In the genomic region with DNA sequence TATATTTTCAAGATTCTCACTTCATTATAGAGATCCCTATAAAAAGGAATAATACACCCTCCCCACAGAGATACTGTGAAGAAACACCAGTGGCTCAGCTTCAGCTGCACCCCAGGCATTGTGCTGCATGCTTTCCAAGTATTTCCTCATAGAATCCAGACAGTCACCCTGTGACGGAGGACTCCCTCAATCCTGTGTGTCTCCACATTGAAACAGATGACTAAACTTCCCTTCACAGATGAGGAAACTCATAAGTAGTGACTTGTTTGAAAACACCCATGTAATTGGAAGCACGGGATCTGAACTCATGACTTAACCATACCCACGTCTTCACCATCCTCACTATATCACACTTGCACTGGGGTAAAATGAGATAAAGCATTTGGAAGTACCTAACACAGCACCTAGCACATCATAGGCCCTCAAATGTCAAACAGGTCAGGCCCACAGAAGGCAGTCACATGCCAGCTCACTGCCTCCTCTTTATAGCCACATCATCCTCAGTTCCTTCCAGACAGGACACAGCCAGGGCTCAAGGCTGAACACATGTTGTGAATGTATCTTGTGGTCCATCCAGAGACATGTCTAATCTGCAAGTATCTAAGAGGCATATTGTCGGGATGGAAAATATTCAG, we compare ENCODE assay signal across 1 cellular context.
TF ChIP-seq lines count a peak whose summit lies in the region.

No MANE protein-coding gene starts in this region.

TF ChIP-seq in endothelial cell of umbilical vein, 7 proteins besides CTCF, POLR2A, EP300 and RAD21 (continued from another document):
- TF ChIP-seq EZH2 (IDR thresholded peaks at IDR 0.05; ENCODE audit: borderline replicate concordance, low read depth, low read length, severe bottlenecking) (no peak), MYC (IDR thresholded peaks at IDR 0.05; ENCODE audit: low read depth, low read length) (no peak), FOS (IDR thresholded peaks at IDR 0.05; ENCODE audit: borderline replicate concordance, insufficient read depth, low read length) (no peak), GATA2 (IDR thresholded peaks at IDR 0.05; ENCODE audit: insufficient read depth, insufficient read length, low read depth, low read length) (no peak), POLR2AphosphoS5 (IDR thresholded peaks at IDR 0.05; ENCODE audit: insufficient read depth, low read depth, low read length) (no peak)
